In genomic region chr11:84117394-84117793, GRCh38 we compare ENCODE assay signal across 11 cellular contexts.
"Had no signal": no experiment of that assay in that cellular context is flagged by ENCODE, and none has a peak within 500 bp of the region (broad histone marks: within the 10 kb centered on the region; RNA-seq: fewer than 3 reads in every experiment).

No MANE protein-coding gene starts in this region.

- H3K4me3 ChIP-seq: gastroesophageal sphincter, heart right ventricle, lung, sigmoid colon had no signal

- ATAC-seq: activated T-helper 17 cell treated with anti-CD3 and anti-CD28 coated beads, Interleukin-2, amount 50 U/mL, for 72 hours; gastroesophageal sphincter; heart right ventricle; naive thymus-derived CD8-positive, alpha-beta T cell had no signal

- DNase-seq: activated CD4-positive, CD25-positive, alpha-beta regulatory T cell treated with anti-CD3 and anti-CD28 coated beads, Interleukin-2, amount 50 U/mL, for 72 hours; activated naive CD4-positive, alpha-beta T cell treated with Interleukin-2 at 50 U/mL for 16 hours; effector CD8-positive, alpha-beta T cell; heart right ventricle; islet precursor cell; naive thymus-derived CD8-positive, alpha-beta T cell; sigmoid colon; stimulated activated CD4-positive, alpha-beta T cell treated with anti-CD3 and anti-CD28 coated beads, Interleukin-1b, Interleukin-23, amount 100 ng/mL, for 48 hours had no signal
